In the genomic region with DNA sequence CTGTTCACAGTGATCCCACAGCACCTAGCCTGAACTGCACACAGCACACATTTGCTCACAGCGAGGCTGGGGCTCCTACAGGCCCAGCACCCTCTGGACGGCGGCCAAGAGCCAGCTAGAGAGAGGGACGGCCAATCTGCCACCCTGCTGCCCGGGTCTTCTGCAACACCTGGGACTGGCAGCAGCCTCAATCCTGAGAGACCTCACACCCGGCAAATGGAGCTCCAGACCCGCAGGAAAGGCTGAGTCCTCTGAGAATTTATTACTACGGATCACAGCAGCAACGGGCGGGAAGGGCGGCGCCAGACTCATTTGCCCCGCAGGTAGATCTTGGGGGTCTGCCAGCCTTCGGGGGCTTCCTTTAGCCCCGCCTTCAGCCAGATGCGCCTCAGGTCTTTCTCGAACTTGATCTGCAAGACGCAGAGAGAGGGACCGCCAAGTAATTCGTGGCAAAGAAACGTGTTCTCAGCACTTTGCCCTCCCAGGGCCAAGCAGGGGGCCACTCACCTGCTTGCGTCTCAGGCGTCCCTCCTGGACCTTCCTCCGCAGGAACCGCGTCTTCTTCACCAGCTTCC, we compare ENCODE assay signal across 1 cellular context.
TF ChIP-seq lines count a peak whose summit lies in the region.

No MANE protein-coding gene starts in this region.

TF ChIP-seq in GM12878, 131 proteins besides CTCF, POLR2A, EP300 and RAD21:
- TF ChIP-seq, protein P1, sequence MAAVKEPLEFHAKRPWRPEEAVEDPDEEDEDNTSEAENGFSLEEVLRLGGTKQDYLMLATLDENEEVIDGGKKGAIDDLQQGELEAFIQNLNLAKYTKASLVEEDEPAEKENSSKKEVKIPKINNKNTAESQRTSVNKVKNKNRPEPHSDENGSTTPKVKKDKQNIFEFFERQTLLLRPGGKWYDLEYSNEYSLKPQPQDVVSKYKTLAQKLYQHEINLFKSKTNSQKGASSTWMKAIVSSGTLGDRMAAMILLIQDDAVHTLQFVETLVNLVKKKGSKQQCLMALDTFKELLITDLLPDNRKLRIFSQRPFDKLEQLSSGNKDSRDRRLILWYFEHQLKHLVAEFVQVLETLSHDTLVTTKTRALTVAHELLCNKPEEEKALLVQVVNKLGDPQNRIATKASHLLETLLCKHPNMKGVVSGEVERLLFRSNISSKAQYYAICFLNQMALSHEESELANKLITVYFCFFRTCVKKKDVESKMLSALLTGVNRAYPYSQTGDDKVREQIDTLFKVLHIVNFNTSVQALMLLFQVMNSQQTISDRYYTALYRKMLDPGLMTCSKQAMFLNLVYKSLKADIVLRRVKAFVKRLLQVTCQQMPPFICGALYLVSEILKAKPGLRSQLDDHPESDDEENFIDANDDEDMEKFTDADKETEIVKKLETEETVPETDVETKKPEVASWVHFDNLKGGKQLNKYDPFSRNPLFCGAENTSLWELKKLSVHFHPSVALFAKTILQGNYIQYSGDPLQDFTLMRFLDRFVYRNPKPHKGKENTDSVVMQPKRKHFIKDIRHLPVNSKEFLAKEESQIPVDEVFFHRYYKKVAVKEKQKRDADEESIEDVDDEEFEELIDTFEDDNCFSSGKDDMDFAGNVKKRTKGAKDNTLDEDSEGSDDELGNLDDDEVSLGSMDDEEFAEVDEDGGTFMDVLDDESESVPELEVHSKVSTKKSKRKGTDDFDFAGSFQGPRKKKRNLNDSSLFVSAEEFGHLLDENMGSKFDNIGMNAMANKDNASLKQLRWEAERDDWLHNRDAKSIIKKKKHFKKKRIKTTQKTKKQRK (IDR thresholded peaks at IDR 0.05; ENCODE audit: low read depth, low read length): no peak
- TF ChIP-seq ASH2L (IDR thresholded peaks at IDR 0.05; ENCODE audit: borderline replicate concordance, low read depth) (no peak), SUPT20H (IDR thresholded peaks at IDR 0.05; ENCODE audit: borderline replicate concordance, control insufficient read depth, low read depth, low read length) (no peak), WRNIP1 (IDR thresholded peaks at IDR 0.05; ENCODE audit: borderline replicate concordance, low read depth, low read length) (no peak), NFIC (IDR thresholded peaks at IDR 0.05; ENCODE audit: low read depth, low read length) (no peak), MTA3 (IDR thresholded peaks at IDR 0.05; ENCODE audit: borderline replicate concordance, low read length) (no peak), BMI1 (IDR thresholded peaks at IDR 0.05; ENCODE audit: borderline replicate concordance) (no peak), BCL11A (IDR thresholded peaks at IDR 0.05; ENCODE audit: low read depth, low read length) (no peak), CBX5 (IDR thresholded peaks at IDR 0.05; ENCODE audit: low read depth) (no peak)
- TF ChIP-seq, protein P2, sequence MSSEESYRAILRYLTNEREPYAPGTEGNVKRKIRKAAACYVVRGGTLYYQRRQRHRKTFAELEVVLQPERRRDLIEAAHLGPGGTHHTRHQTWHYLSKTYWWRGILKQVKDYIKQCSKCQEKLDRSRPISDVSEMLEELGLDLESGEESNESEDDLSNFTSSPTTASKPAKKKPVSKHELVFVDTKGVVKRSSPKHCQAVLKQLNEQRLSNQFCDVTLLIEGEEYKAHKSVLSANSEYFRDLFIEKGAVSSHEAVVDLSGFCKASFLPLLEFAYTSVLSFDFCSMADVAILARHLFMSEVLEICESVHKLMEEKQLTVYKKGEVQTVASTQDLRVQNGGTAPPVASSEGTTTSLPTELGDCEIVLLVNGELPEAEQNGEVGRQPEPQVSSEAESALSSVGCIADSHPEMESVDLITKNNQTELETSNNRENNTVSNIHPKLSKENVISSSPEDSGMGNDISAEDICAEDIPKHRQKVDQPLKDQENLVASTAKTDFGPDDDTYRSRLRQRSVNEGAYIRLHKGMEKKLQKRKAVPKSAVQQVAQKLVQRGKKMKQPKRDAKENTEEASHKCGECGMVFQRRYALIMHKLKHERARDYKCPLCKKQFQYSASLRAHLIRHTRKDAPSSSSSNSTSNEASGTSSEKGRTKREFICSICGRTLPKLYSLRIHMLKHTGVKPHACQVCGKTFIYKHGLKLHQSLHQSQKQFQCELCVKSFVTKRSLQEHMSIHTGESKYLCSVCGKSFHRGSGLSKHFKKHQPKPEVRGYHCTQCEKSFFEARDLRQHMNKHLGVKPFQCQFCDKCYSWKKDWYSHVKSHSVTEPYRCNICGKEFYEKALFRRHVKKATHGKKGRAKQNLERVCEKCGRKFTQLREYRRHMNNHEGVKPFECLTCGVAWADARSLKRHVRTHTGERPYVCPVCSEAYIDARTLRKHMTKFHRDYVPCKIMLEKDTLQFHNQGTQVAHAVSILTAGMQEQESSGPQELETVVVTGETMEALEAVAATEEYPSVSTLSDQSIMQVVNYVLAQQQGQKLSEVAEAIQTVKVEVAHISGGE (CRISPR knock-in tag; IDR thresholded peaks at IDR 0.05): no peak
- TF ChIP-seq, protein P3, sequence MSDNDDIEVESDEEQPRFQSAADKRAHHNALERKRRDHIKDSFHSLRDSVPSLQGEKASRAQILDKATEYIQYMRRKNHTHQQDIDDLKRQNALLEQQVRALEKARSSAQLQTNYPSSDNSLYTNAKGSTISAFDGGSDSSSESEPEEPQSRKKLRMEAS (IDR thresholded peaks at IDR 0.05; ENCODE audit: low read depth, low read length): no peak
- TF ChIP-seq, protein P4, sequence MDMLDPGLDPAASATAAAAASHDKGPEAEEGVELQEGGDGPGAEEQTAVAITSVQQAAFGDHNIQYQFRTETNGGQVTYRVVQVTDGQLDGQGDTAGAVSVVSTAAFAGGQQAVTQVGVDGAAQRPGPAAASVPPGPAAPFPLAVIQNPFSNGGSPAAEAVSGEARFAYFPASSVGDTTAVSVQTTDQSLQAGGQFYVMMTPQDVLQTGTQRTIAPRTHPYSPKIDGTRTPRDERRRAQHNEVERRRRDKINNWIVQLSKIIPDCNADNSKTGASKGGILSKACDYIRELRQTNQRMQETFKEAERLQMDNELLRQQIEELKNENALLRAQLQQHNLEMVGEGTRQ (IDR thresholded peaks at IDR 0.05; ENCODE audit: borderline replicate concordance, low read depth, low read length): no peak
